2 cellular contexts compared by ENCODE assay signal in the genomic region with DNA sequence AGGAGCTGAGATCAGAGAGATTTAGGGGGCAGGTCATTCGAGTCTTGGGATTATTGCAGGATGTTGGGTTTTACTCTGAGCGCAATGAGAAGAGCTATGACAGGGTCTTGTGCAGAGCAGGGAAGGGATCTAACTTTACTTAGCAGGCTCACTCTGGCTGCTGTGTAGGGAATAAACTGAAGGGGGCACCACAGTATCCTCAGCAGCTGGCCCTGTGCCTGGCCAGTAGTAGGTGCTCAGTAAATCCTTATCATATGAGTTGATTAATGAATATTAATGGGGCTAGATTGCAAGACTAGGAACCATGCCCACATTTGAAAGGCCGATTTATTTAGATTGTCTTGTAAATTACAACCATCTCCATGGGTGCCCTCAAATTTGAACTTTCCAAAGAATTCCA.
TF ChIP-seq lines count a peak whose summit lies in the region.

No MANE protein-coding gene starts in this region.

TF ChIP-seq in HepG2, 621 proteins besides CTCF, POLR2A, EP300 and RAD21:
- TF ChIP-seq STAG1 (CRISPR knock-in tag; IDR thresholded peaks at IDR 0.05) (peak; percentile 21; the same call in 1 of the 2 replicates), ZNF230 (CRISPR knock-in tag; IDR thresholded peaks at IDR 0.05) (no peak), ZNF75D (CRISPR knock-in tag; IDR thresholded peaks at IDR 0.05; ENCODE audit: borderline replicate concordance) (no peak), RORA (CRISPR knock-in tag; IDR thresholded peaks at IDR 0.05) (no peak), ERF (CRISPR knock-in tag; IDR thresholded peaks at IDR 0.05) (no peak), KLF6 (CRISPR knock-in tag; IDR thresholded peaks at IDR 0.05) (no peak)
- TF ChIP-seq, protein P1, sequence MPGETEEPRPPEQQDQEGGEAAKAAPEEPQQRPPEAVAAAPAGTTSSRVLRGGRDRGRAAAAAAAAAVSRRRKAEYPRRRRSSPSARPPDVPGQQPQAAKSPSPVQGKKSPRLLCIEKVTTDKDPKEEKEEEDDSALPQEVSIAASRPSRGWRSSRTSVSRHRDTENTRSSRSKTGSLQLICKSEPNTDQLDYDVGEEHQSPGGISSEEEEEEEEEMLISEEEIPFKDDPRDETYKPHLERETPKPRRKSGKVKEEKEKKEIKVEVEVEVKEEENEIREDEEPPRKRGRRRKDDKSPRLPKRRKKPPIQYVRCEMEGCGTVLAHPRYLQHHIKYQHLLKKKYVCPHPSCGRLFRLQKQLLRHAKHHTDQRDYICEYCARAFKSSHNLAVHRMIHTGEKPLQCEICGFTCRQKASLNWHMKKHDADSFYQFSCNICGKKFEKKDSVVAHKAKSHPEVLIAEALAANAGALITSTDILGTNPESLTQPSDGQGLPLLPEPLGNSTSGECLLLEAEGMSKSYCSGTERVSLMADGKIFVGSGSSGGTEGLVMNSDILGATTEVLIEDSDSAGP (CRISPR knock-in tag; IDR thresholded peaks at IDR 0.05; ENCODE audit: borderline replicate concordance) = no peak
TF ChIP-seq in HepG2: peak in this region for 1.

TF ChIP-seq in H1, 55 proteins besides CTCF, POLR2A, EP300 and RAD21:
- TF ChIP-seq GTF2F1 (IDR thresholded peaks at IDR 0.05; ENCODE audit: borderline replicate concordance, low read depth, low read length) = no peak
- no peak for TF ChIP-seq ZNF274 (IDR thresholded peaks at IDR 0.05; ENCODE audit: borderline replicate concordance, extremely low read depth, low read length)
- no peak for TF ChIP-seq BRCA1 (IDR thresholded peaks at IDR 0.05; ENCODE audit: low read depth, low read length)
- TF ChIP-seq BCL11A (IDR thresholded peaks at IDR 0.05; ENCODE audit: low read depth in 2 of 2, low read length in 2 of 2) = no peak
- TF ChIP-seq SP1 (IDR thresholded peaks at IDR 0.05; ENCODE audit: low read depth, low read length) = no peak
- TF ChIP-seq TCF12 (IDR thresholded peaks at IDR 0.05; ENCODE audit: low read depth, low read length) = no peak
- TF ChIP-seq, protein P2, sequence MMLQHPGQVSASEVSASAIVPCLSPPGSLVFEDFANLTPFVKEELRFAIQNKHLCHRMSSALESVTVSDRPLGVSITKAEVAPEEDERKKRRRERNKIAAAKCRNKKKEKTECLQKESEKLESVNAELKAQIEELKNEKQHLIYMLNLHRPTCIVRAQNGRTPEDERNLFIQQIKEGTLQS (IDR thresholded peaks at IDR 0.05; ENCODE audit: insufficient read depth, low read depth, low read length) = no peak
- no peak for TF ChIP-seq CHD1 (IDR thresholded peaks at IDR 0.05; ENCODE audit: low read depth, low read length)
